In genomic region chr18:10525563-10526210, GRCh38 we compare ENCODE assay signal across 8 cellular contexts. TPM values are rescaled to one million over a fixed set of nuclear protein-coding genes. Genes with fewer than 3 reads are reported as not detected.
DNase-seq lines count a peak whose midpoint lies in the region; ATAC-seq, FAIRE-seq and TF ChIP-seq lines count a peak whose summit lies in the region.

TSS of gene NAPG (plus strand) at chr18:10526027. CDS start at chr18:10526103, 76 bp downstream.

- no peaks in the 10 kb centered on the region for H3K9me3 ChIP-seq in smooth muscle cell (replicated peaks; ENCODE audit: low read depth)

- H3K27ac ChIP-seq in smooth muscle cell (ENCODE audit: low read depth) = peak within 1 kb of the TSS; percentile 74

- H3K36me3 ChIP-seq in bronchial epithelial cell (ENCODE audit: control insufficient read depth, insufficient read depth, low read length) = no peaks in the 10 kb centered on the region
- no peaks in the 10 kb centered on the region for H3K36me3 ChIP-seq in smooth muscle cell (ENCODE audit: low read depth)

- H3K4me2 ChIP-seq in smooth muscle cell = peak within 1 kb of the TSS; percentile 98

- H2AFZ ChIP-seq in smooth muscle cell (ENCODE audit: low read depth) = peak within 1 kb of the TSS; percentile 75

- no peaks in the 10 kb centered on the region for H3K27me3 ChIP-seq in bronchial epithelial cell (ENCODE audit: control insufficient read depth, insufficient read depth, low read length)
- H3K27me3 ChIP-seq in smooth muscle cell (ENCODE audit: low read depth) = no peaks in the 10 kb centered on the region

- peaks cover 49% of the 10 kb centered on the region for H3K79me2 ChIP-seq in smooth muscle cell (ENCODE audit: low read depth)

- FAIRE-seq in bronchial epithelial cell (lab: Jason Lieb, UNC) = no peak

- DNase-seq in ACHN (peak; percentile 93), NCI-H2227 treated with DMSO at 0.1 percent for 48 hours (lab: John Stamatoyannopoulos, UW) (peak; percentile 91), bronchial epithelial cell (ENCODE audit: low read depth) (peak; percentile 83), iPS-NIHi7 (ENCODE audit: extremely low spot score) (peak; percentile 99), smooth muscle cell (lab: John Stamatoyannopoulos, UW; ENCODE audit: unreplicated experiment) (peak; percentile 62)

- H3K4me3 ChIP-seq in WI38 (ENCODE audit: low read depth, low read length) (peak within 1 kb of the TSS; percentile 96), bronchial epithelial cell (ENCODE audit: low read depth, low read length) (peak within 1 kb of the TSS; percentile 87), smooth muscle cell (peak within 1 kb of the TSS; percentile 84)

- ATAC-seq in GM18870 (IDR thresholded peaks at IDR 0.05; ENCODE audit: unreplicated experiment) = peak; percentile 58
- peak; percentile 79 for ATAC-seq in HG03135 (IDR thresholded peaks at IDR 0.05; ENCODE audit: unreplicated experiment)

- H3K4me1 ChIP-seq in smooth muscle cell (ENCODE audit: low read depth) = no peaks in the 10 kb centered on the region

- H3K9ac ChIP-seq in smooth muscle cell (ENCODE audit: low read depth) = peak within 1 kb of the TSS; percentile 73

- peaks cover 44% of the 10 kb centered on the region for H4K20me1 ChIP-seq in smooth muscle cell (ENCODE audit: low read depth)

- TF ChIP-seq CTCF in WI38 (IDR thresholded peaks at IDR 0.05; ENCODE audit: low read depth, low read length) (no peak), bronchial epithelial cell (IDR thresholded peaks at IDR 0.05; ENCODE audit: insufficient read depth, low read length, severe bottlenecking) (no peak), smooth muscle cell (IDR thresholded peaks at IDR 0.05; ENCODE audit: borderline replicate concordance, insufficient read depth, poor library complexity, severe bottlenecking) (no peak)

- WGBS in smooth muscle cell (ENCODE audit: low lambda C conversion rate) = 2% methylated on average over 37 of the region's 38 CpGs

- H3F3A ChIP-seq in smooth muscle cell (ENCODE audit: low read depth) = peaks cover 7% of the 10 kb centered on the region

- in situ Hi-C loops in ACHN (cut with HindIII; ENCODE audit: low pct_ligation_motif_present, low pct_unique_long_range_greater_than_20kb, low sequenced_read_pairs) = no loop called here

RNA-seq across cellular contexts. Expression of gene NAPG, which starts in this region (rescaled TPM):
- total RNA-seq in bronchial epithelial cell (52.2 and 54.5 TPM in 2 replicates), smooth muscle cell (57.4 and 62.9 TPM in 2 replicates)
- 30.2 and 33.7 TPM in 2 replicates for polyA plus RNA-seq in smooth muscle cell

Comparison
In these comparisons a context has a peak if more than half of its experiments do, and no peak if none do; other contexts are left out.
1. Peak in every context shown above with its lines: DNase-seq, ATAC-seq, H3K4me3 ChIP-seq and H3K27ac ChIP-seq.